In the genomic region with DNA sequence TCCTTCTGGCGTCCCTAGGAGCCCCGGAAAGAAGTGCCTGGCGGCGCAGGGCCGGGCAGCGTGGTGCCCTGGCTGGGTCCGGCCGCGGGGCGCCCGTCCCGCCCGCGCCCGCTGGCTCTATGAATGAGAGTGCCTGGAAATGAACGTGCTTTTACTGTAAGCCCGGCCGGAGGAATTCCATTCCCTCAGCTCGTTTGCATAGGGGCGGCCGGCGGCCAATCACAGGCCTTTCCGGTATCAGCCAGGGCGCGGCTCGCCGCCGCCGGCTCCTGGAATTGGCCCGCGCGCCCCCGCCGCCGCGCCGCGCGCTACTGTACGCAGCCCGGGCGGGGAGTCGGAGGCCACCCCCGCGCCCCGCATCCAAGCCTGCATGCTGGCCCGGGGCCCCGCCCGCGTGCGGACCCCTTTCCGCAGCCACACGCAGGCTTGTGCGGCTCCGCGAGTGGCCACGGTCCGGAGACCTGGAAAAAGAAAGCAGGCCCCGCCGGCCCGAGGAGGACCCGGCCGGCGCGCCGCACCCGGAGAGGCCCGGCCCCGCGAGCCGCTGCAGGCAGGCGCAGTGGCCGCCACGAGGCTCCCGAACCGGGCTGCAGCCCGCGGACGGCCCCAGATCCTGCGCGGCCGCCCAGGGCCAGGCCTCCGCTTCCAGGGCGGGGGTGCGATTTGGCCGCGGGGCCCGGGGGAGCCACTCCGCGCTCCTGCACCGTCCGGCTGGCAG, we compare ENCODE assay signal across 8 cellular contexts.
DNase-seq lines count a peak whose midpoint lies in the region; ATAC-seq and TF ChIP-seq lines count a peak whose summit lies in the region.

No MANE protein-coding gene starts in this region.

- peaks cover 30% of the 10 kb centered on the region for H3K4me1 Mint-ChIP-seq in CD14-positive monocyte
- peaks cover 44% of the 10 kb centered on the region for H3K4me1 Mint-ChIP-seq in activated CD4-positive, alpha-beta memory T cell treated with anti-CD3 and anti-CD28 coated beads for 36 hours (ENCODE audit: low read depth)

- no peaks in the 10 kb centered on the region for H3K27me3 Mint-ChIP-seq in CD14-positive monocyte (ENCODE audit: low read depth in 3 of 3)
- H3K27me3 Mint-ChIP-seq in activated CD4-positive, alpha-beta memory T cell treated with anti-CD3 and anti-CD28 coated beads for 36 hours = peaks cover 5% of the 10 kb centered on the region

- peaks cover 0 to 7% of the 10 kb centered on the region in 2 donors for H3K36me3 Mint-ChIP-seq in CD14-positive monocyte
- peaks cover 31% of the 10 kb centered on the region for H3K36me3 Mint-ChIP-seq in activated CD4-positive, alpha-beta memory T cell treated with anti-CD3 and anti-CD28 coated beads for 36 hours

- peaks cover 0 to 2% (median 0%) of the 10 kb centered on the region in 7 donors for H3K9me3 Mint-ChIP-seq in CD14-positive monocyte
- H3K9me3 Mint-ChIP-seq in activated CD4-positive, alpha-beta memory T cell treated with anti-CD3 and anti-CD28 coated beads for 36 hours = no peaks in the 10 kb centered on the region

- peak overlapping the region; percentile 96 to 99 (median 99) for H3K27ac Mint-ChIP-seq in CD14-positive monocyte
- H3K27ac Mint-ChIP-seq in activated CD4-positive, alpha-beta memory T cell treated with anti-CD3 and anti-CD28 coated beads for 36 hours = peak overlapping the region; percentile 100

- CTCF ChIA-PET in activated CD4-positive, alpha-beta memory T cell treated with anti-CD3 and anti-CD28 coated beads for 36 hours (lab: Charles Lee) = interaction anchor here (0.6 to 7.5 kb wide), 26 partner anchors 17 to 952 kb away, joined by 3 to 120 read pairs (median 6); a partner anchor contains a TSS

- no peak for TF ChIP-seq CTCF in CD14-positive monocyte (IDR thresholded peaks at IDR 0.05)

- intact Hi-C loops in CD14-positive monocyte (cut with micrococcal nuclease) = loop anchor here (1.0 to 5.0 kb wide), 6 partner anchors 81 to 1044 kb away; a partner anchor contains a TSS
- intact Hi-C loops in activated CD4-positive, alpha-beta memory T cell treated with anti-CD3 and anti-CD28 coated beads for 36 hours (cut with micrococcal nuclease) = loop anchor here (1.0 to 10.0 kb wide), 13 partner anchors 46 to 636 kb away; a partner anchor contains a TSS

- peak; percentile 56 for ATAC-seq in GM19452 (IDR thresholded peaks at IDR 0.05; ENCODE audit: unreplicated experiment)
- peak; percentile 43 for ATAC-seq in HG03571 (IDR thresholded peaks at IDR 0.05; ENCODE audit: unreplicated experiment)

- DNase-seq in CD14-positive monocyte (ENCODE audit: low spot score) (peak; percentile 90), NCI-H748 treated with DMSO at 0.1 percent for 48 hours (lab: John Stamatoyannopoulos, UW) (peak; percentile 85), medulla oblongata (ENCODE audit: extremely low spot score) (peak; percentile 81)
- DNase-seq in activated CD4-positive, alpha-beta memory T cell treated with anti-CD3 and anti-CD28 coated beads for 36 hours = peak; percentile 92
- DNase-seq in effector CD4-positive, alpha-beta T cell = peak; percentile 59
- peak; percentile 78 to 81 (median 79) for DNase-seq in stimulated activated CD4-positive, alpha-beta T cell treated with anti-CD3 and anti-CD28 coated beads, TNF-alpha, amount 100 ng/mL, for 48 hours (ENCODE audit: low read depth in 3 of 3)

- POLR2A ChIA-PET in activated CD4-positive, alpha-beta memory T cell treated with anti-CD3 and anti-CD28 coated beads for 36 hours (lab: Charles Lee) = interaction anchor here (0.6 to 8.7 kb wide), 42 partner anchors 9 to 891 kb away, joined by 3 to 267 read pairs (median 5); a partner anchor contains a TSS

- H3K4me3 Mint-ChIP-seq in CD14-positive monocyte = peak overlapping the region; percentile 95 to 98
- H3K4me3 Mint-ChIP-seq in activated CD4-positive, alpha-beta memory T cell treated with anti-CD3 and anti-CD28 coated beads for 36 hours = peak overlapping the region; percentile 89

Comparison
In these comparisons a context has a peak if more than half of its experiments do, and no peak if none do; other contexts are left out.
1. Peak in every context shown above with its lines: DNase-seq and ATAC-seq.